In the genomic region with DNA sequence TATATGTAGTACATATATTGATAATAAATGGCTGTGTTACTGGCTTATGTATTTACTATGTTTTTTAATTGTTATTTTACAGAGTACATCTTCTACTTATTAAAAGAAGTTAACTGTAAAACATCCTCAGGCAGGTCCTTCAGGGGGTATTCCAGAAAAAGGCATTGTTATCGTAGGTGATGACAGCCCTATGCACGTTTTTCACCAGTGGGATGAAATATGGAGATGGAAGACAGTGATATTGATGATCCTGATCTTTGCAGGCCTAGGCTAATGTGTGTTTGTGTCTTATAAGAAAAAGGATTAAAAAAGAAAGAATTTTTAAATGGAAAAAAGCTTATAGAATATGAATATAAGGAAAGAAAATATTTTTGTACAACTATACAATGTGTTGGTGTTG, we compare ENCODE assay signal across 10 cellular contexts.
"Had no signal": no experiment of that assay in that cellular context is flagged by ENCODE, and none has a peak within 500 bp of the region (broad histone marks: within the 10 kb centered on the region; RNA-seq: fewer than 3 reads in every experiment).

No MANE protein-coding gene starts in this region.

- DNase-seq: activated CD4-positive, alpha-beta T cell treated with anti-CD3 and anti-CD28 coated beads, Interleukin-2, amount 10 ng/mL, durations not matched to agents 7 days and 5 days; activated naive CD4-positive, alpha-beta T cell; anterior cingulate cortex; effector memory CD8-positive, alpha-beta T cell; naive B cell; small intestine; stimulated activated naive CD8-positive, alpha-beta T cell treated with anti-CD3 and anti-CD28 coated beads, Interleukin-15, Interleukin-2, amounts not matched to agents 100 U/mL and 50 U/mL, for 24 hours; upper lobe of left lung had no signal

- H3K27me3 ChIP-seq: upper lobe of left lung had no signal

- H3K27ac ChIP-seq: parathyroid adenoma, upper lobe of left lung had no signal

- H2AFZ ChIP-seq: parathyroid adenoma had no signal

- H3K36me3 ChIP-seq: upper lobe of left lung had no signal

- ATAC-seq: effector memory CD8-positive, alpha-beta T cell; left lobe of liver had no signal

- H3K4me3 ChIP-seq: upper lobe of left lung had no signal

- H3K9ac ChIP-seq: parathyroid adenoma had no signal

- H3K9me3 ChIP-seq: upper lobe of left lung had no signal
